Comparison of ENCODE assay signal across 8 cellular contexts in genomic region chr4:98092833-98093439, GRCh38. TPM values are rescaled to one million over a fixed set of nuclear protein-coding genes. Genes with fewer than 3 reads are reported as not detected.
DNase-seq lines count a peak whose midpoint lies in the region; TF ChIP-seq lines count a peak whose summit lies in the region.

No MANE protein-coding gene starts in this region.

- TF ChIP-seq CTCF in AG09319 (IDR thresholded peaks at IDR 0.05; ENCODE audit: low read depth, low read length) (peak; percentile 49), GM12864 (IDR thresholded peaks at IDR 0.05; ENCODE audit: low read depth, low read length, missing control alignments) (peak; percentile 29), adrenal gland (IDR thresholded peaks at IDR 0.05) (peak in 3 of 6 experiments; percentile 20 to 36 (median 23))

- H3K4me1 ChIP-seq in adrenal gland (replicated peaks in 1 of 2): no peaks in the 10 kb centered on the region

- intact Hi-C loops in adrenal gland (cut with DNase I): no loop called here

- TF ChIP-seq POLR2A in adrenal gland (IDR thresholded peaks at IDR 0.05): no peak

- H3K27ac ChIP-seq in adrenal gland (no peak overlapping the region), caudate nucleus (ENCODE audit: low read depth, low read length) (no peak overlapping the region)

- H3K9me3 ChIP-seq in adrenal gland (replicated peaks in 1 of 3): no peaks in the 10 kb centered on the region

- no peak for DNase-seq in AG09319 (ENCODE audit: extremely low read depth, low read depth)
- DNase-seq in GM12864 (ENCODE audit: low read depth): no peak
- peak; percentile 11 for DNase-seq in RPMI7951 (ENCODE audit: low read depth)
- DNase-seq in globus pallidus (ENCODE audit: low spot score): peak; percentile 8
- DNase-seq in adrenal gland: no peak
- DNase-seq in GOT3 (lab: John Stamatoyannopoulos, UW): no peak
- no peak for DNase-seq in caudate nucleus (lab: John Stamatoyannopoulos, UW)
- DNase-seq in activated CD8-positive, alpha-beta memory T cell treated with anti-CD3 and anti-CD28 coated beads, Interleukin-2, amount 50 U/mL, for 48 hours: no peak

- WGBS in adrenal gland, 4 donors: 15 to 25% (median 19%) methylated on average over 2 of the region's 2 CpGs

- no peaks in the 10 kb centered on the region for H3K36me3 ChIP-seq in adrenal gland (replicated peaks in 1 of 2)

- no peak overlapping the region for H3K4me3 ChIP-seq in GM12864 (ENCODE audit: low read depth, low read length)
- H3K4me3 ChIP-seq in adrenal gland: no peak overlapping the region

- no peaks in the 10 kb centered on the region for H3K27me3 ChIP-seq in adrenal gland

RNA-seq across cellular contexts. Expression of gene STPG2, which starts 50.3 kb away (rescaled TPM):
- total RNA-seq in RPMI7951 (2014; rRNA removed; shearing (Covaris generic)): not detected in 2 replicates
- 1 to 10 TPM in 2 of 8 donors, under 1 TPM in 4, not detected in 2; 0.14 to 1.8 (median 0.73) TPM for total RNA-seq in adrenal gland
- under 1 TPM in 2 of 3 donors, not detected in 1; 0.07 to 0.20 TPM for polyA plus RNA-seq in adrenal gland

Comparison
In these comparisons a context has a peak if more than half of its experiments do, and no peak if none do; other contexts are left out.
1. DNase-seq: peak in RPMI7951 (single experiment) and globus pallidus (single experiment); none in AG09319 (single experiment), GM12864 (single experiment), adrenal gland (0 of 7), GOT3 (single experiment), caudate nucleus (0 of 61) and activated CD8-positive, alpha-beta memory T cell treated with anti-CD3 and anti-CD28 coated beads, Interleukin-2, amount 50 U/mL, for 48 hours (single experiment).